In the genomic region with DNA sequence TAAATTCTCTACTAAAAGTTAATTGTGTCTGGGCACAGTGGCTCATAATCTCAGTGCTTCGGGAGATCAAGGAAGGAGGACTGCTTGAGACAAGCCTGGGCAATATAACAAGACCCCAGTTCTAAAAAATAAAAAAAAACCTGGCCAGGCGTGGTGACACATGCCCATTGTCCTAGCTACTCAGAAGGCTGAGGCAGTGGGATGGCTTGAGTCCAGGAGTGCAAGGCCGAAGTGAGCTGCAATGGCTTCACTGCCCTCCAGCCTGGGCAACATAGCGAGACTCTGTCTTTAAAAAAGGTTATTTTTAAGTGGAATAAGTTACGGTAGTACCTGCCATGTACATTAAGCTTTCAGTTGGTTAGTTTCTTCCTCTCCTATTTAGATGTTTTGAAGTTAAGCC, we compare ENCODE assay signal across 12 cellular contexts. TPM values are rescaled to one million over a fixed set of nuclear protein-coding genes. Genes with fewer than 3 reads are reported as not detected.
A peak's percentile ranks its signal among the peaks of the same experiment; 100 is the strongest.
DNase-seq lines count a peak whose midpoint lies in the region; TF ChIP-seq lines count a peak whose summit lies in the region.
"Had no signal": no experiment of that assay in that cellular context is flagged by ENCODE, and none has a peak within 500 bp of the region (broad histone marks: within the 10 kb centered on the region; RNA-seq: fewer than 3 reads in every experiment).

No MANE protein-coding gene starts in this region.

- peak overlapping the region; percentile 36 for H2BK5ac ChIP-seq in trophoblast cell (ENCODE audit: low read depth, low read length, poor library complexity)

- no peak overlapping the region for H3K9ac ChIP-seq in trophoblast cell (ENCODE audit: low read length)

- no peak overlapping the region for H3K14ac ChIP-seq in trophoblast cell (ENCODE audit: low read length)

- peaks cover 8% of the 10 kb centered on the region for H3K79me1 ChIP-seq in trophoblast cell (ENCODE audit: low read length)

- H3K4me3 ChIP-seq in fibroblast of mammary gland (ENCODE audit: control insufficient read depth, low read depth, low read length) (no peak overlapping the region), trophoblast cell (ENCODE audit: low read depth, low read length) (no peak overlapping the region), foreskin fibroblast (ENCODE audit: low read depth in 1 of 2, low read length in 2 of 2) (no peak overlapping the region)

- H4K8ac ChIP-seq in trophoblast cell (ENCODE audit: low read depth, low read length): no peak overlapping the region

- peak overlapping the region; percentile 36 for H2BK120ac ChIP-seq in trophoblast cell (ENCODE audit: insufficient read depth, low read length, poor library complexity)

- no peaks in the 10 kb centered on the region for H3K9me3 ChIP-seq in trophoblast cell (ENCODE audit: insufficient read depth, low read depth, low read length)

- H3K36me3 ChIP-seq in trophoblast cell (ENCODE audit: control insufficient read depth in 1 of 2, insufficient read depth in 2 of 2, low read length in 2 of 2): no peaks in the 10 kb centered on the region

- H3K27ac ChIP-seq in VCaP (peak overlapping the region; percentile 94; the same call in 1 of the 2 replicates), trophoblast cell (ENCODE audit: low read depth, low read length) (no peak overlapping the region)

- H3K18ac ChIP-seq in trophoblast cell (ENCODE audit: low read length): no peak overlapping the region

- no peak overlapping the region for H2AFZ ChIP-seq in trophoblast cell (ENCODE audit: insufficient read depth, low read length, poor library complexity)

- peak; percentile 2 for DNase-seq in HT1080 (ENCODE audit: low read depth)
- DNase-seq in fibroblast of mammary gland (ENCODE audit: low read depth): peak; percentile 33
- DNase-seq in trophoblast cell: no peak
- DNase-seq in cerebellum (ENCODE audit: low spot score): no peak
- no peak for DNase-seq in foreskin fibroblast
- DNase-seq in pons (ENCODE audit: low spot score): no peak
- DNase-seq: activated B cell treated with CpG ODN at 0.5 μM for 24 hours; activated naive CD4-positive, alpha-beta T cell treated with anti-CD3 and anti-CD28 coated beads, Interleukin-2, amount 50 U/mL, for 16 hours; CD4-positive, CD25-positive, alpha-beta regulatory T cell; GF-D8; naive thymus-derived CD4-positive, alpha-beta T cell had no signal

- H3K4me2 ChIP-seq in trophoblast cell (ENCODE audit: low read length): no peak overlapping the region

- no peak overlapping the region for H3K4ac ChIP-seq in trophoblast cell (ENCODE audit: low read depth, low read length)

- H3K79me2 ChIP-seq in trophoblast cell (ENCODE audit: control insufficient read depth, insufficient read depth, low read length, poor library complexity): no peaks in the 10 kb centered on the region

- no peak overlapping the region for H2AK5ac ChIP-seq in trophoblast cell (ENCODE audit: low read length)

- WGBS in trophoblast cell (ENCODE audit: extremely low coverage, insufficient coverage, insufficient read length): no CpG with 5 or more reads among the region's 5 CpGs

- H3K27me3 ChIP-seq in trophoblast cell (ENCODE audit: insufficient read depth, low read length): no peaks in the 10 kb centered on the region

- H2BK12ac ChIP-seq in trophoblast cell (ENCODE audit: low read length): no peak overlapping the region

- peak overlapping the region; percentile 19 for H4K91ac ChIP-seq in trophoblast cell (ENCODE audit: low read depth, low read length)

- H4K12ac ChIP-seq in trophoblast cell (ENCODE audit: low read depth, low read length): no peak overlapping the region

- TF ChIP-seq CTCF in VCaP (conservative IDR thresholded peaks at IDR 0.05) (no peak), fibroblast of mammary gland (conservative IDR thresholded peaks at IDR 0.05; ENCODE audit: control insufficient read depth, insufficient read depth, low read depth, low read length) (no peak), foreskin fibroblast (IDR thresholded peaks at IDR 0.05; ENCODE audit: low read depth, low read length) (no peak)

- H3K4me1 ChIP-seq in trophoblast cell (ENCODE audit: control insufficient read depth in 1 of 2, insufficient read depth in 2 of 2, low read length in 2 of 2): peaks cover 8 to 9% of the 10 kb centered on the region in 2 experiments

- H3K23ac ChIP-seq in trophoblast cell (ENCODE audit: low read length): no peak overlapping the region

RNA-seq across cellular contexts. Expression of a gene that starts 28.9 kb away (rescaled TPM):
- total RNA-seq in HT1080 (2014; rRNA removed; shearing (Covaris generic)): 6.9 and 8.1 TPM in 2 replicates
- 8.1 and 9.3 TPM in 2 replicates for polyA plus RNA-seq in HT1080 (2015; cell fraction: cytosol; rRNA removed)
- 5.4 and 5.9 TPM in 2 replicates for polyA plus RNA-seq in HT1080 (2015; cell fraction: nucleus; rRNA removed)
- 5.5 and 6.3 TPM in 2 replicates for polyA plus RNA-seq in trophoblast cell (2013)
- 85.8 TPM for total RNA-seq in cerebellum

Comparison
In these comparisons a context has a peak if more than half of its experiments do, and no peak if none do; other contexts are left out.
1. DNase-seq: peak in HT1080 (single experiment) and fibroblast of mammary gland (single experiment); none in trophoblast cell (0 of 2), cerebellum (single experiment), foreskin fibroblast (0 of 2) and pons (single experiment).